ENCODE assay signal across 8 cellular contexts in genomic region chr10:71964669-71965515, GRCh38. TPM values are rescaled to one million over a fixed set of nuclear protein-coding genes. Genes with fewer than 3 reads are reported as not detected.
DNase-seq lines count a peak whose midpoint lies in the region; ATAC-seq, FAIRE-seq and TF ChIP-seq lines count a peak whose summit lies in the region.

No MANE protein-coding gene starts in this region.

- H3K9me3 ChIP-seq in colonic mucosa (no peaks in the 10 kb centered on the region), right lobe of liver (no peaks in the 10 kb centered on the region)

- H3K27ac ChIP-seq in VCaP (peak overlapping the region; percentile 81; the same call in 1 of the 2 replicates), colonic mucosa (peak overlapping the region; percentile 77), right lobe of liver (peak overlapping the region; percentile 63 to 75 (median 66))

- peak overlapping the region; percentile 58 to 86 for H3K9ac ChIP-seq in colonic mucosa (ENCODE audit: low read depth in 2 of 2, low read length in 2 of 2)

- H3K4me1 ChIP-seq in colonic mucosa (peaks cover 3% of the 10 kb centered on the region), right lobe of liver (peaks cover 0 to 14% (median 0%) of the 10 kb centered on the region in 4 donors)

- FAIRE-seq in H54 (lab: Jason Lieb, UNC): peak; percentile 20

- intact Hi-C loops in colonic mucosa (cut with DNase I) (no loop called here), right lobe of liver (cut with DNase I) (no loop called here)

- peak overlapping the region; percentile 57 for H3K4me3 ChIP-seq in colonic mucosa
- peak overlapping the region; percentile 40 to 51 (median 45) for H3K4me3 ChIP-seq in right lobe of liver

- WGBS in right lobe of liver (ENCODE audit: insufficient coverage, low coverage, low lambda C conversion rate, missing lambda C conversion rate): 12% methylated on average over 15 of the region's 59 CpGs

- DNase-seq in H54 (ENCODE audit: insufficient read length, low spot score) (peak; percentile 79), colonic mucosa (peak; percentile 53), right lobe of liver (peak in 1 of 3 donors; percentile 31), GOT3 (lab: John Stamatoyannopoulos, UW) (no peak), D341Med (ENCODE audit: low spot score) (no peak)
- DNase-seq in stimulated activated CD4-positive, alpha-beta T cell treated with anti-CD3 and anti-CD28 coated beads, Interleukin-4, amount 100 ng/mL, for 48 hours (ENCODE audit: low read depth in 2 of 2): peak; percentile 30 to 46
- DNase-seq in NK-92 treated with Interleukin-12 subunit alpha and Interleukin-12 subunit beta, amount 100 ng/mL, for 24 hours (lab: John Stamatoyannopoulos, UW): no peak

- TF ChIP-seq POLR2A in H54 (IDR thresholded peaks at IDR 0.05; ENCODE audit: low read depth, low read length) (peak; percentile 59), right lobe of liver (IDR thresholded peaks at IDR 0.05) (no peak)

- TF ChIP-seq CTCF in VCaP (conservative IDR thresholded peaks at IDR 0.05) (no peak), colonic mucosa (IDR thresholded peaks at IDR 0.05) (no peak), right lobe of liver (IDR thresholded peaks at IDR 0.05) (no peak)

- peaks cover 26% of the 10 kb centered on the region for H3K27me3 ChIP-seq in colonic mucosa
- H3K27me3 ChIP-seq in right lobe of liver: no peaks in the 10 kb centered on the region

- ATAC-seq in right lobe of liver: peak; percentile 29 to 42 (median 37)

- H3K36me3 ChIP-seq in colonic mucosa (no peaks in the 10 kb centered on the region), right lobe of liver (no peaks in the 10 kb centered on the region)

RNA-seq across cellular contexts. Expression of gene CHST3, which starts 0.7 kb away (rescaled TPM):
- total RNA-seq in colonic mucosa (1 to 10 TPM; 2.5 to 3.4 TPM), right lobe of liver (1 to 10 TPM in 5 of 6 experiments, under 1 TPM in 1; 0.81 to 2.5 (median 1.8) TPM)

Comparison
In these comparisons a context has a peak if more than half of its experiments do, and no peak if none do; other contexts are left out.
1. DNase-seq: peak in H54 (single experiment), colonic mucosa (single experiment) and stimulated activated CD4-positive, alpha-beta T cell treated with anti-CD3 and anti-CD28 coated beads, Interleukin-4, amount 100 ng/mL, for 48 hours (2 of 2); none in GOT3 (single experiment), D341Med (single experiment) and NK-92 treated with Interleukin-12 subunit alpha and Interleukin-12 subunit beta, amount 100 ng/mL, for 24 hours (single experiment).
2. Peak in every context shown above with its lines, with median percentiles within 50 percentile points of each other: H3K27ac ChIP-seq.